ENCODE assay signal across 1 cellular context in the genomic region with DNA sequence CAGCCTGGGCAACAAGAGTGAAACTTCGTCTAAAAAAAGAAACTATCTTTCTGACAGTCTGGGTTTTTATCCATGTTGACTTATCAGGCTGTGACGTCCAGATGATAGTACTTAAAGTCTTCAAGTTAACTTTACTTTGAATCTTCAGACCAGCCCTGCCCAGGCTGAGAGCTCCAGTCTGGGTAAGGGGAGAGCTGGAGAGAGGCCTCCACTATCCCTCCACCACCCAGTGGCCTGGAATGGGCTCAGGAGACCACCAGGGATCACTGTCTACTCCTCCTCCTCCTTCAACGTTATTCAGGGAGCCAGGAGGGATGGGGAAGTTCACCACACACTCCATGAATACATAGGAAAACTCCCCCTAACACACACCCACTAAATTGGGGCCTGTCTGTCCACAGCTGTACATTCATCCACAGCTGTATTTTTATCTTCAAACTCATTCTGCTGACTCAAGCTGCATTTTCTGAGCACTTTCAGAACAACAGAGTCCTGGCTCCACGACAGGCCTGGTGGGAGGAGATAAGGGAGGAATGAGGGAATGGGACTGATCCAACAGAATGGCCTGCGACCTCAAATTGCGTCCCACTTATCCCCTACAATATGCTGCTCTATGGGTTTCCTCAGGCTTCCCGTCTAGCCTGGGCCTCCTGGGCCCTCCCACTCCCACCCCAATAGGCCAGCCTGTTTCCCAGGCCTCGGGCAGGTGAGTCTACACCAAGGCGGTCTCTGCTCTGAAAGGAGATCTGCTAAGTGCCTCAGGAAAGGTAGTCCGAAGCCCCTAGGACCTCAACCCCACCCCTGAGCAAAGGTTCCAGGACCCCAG.
TF ChIP-seq lines count a peak whose summit lies in the region.

No MANE protein-coding gene starts in this region.

TF ChIP-seq in K562, 482 proteins besides CTCF, POLR2A, EP300 and RAD21 (continues in another document):
- TF ChIP-seq TRIM28 (IDR thresholded peaks at IDR 0.05) (peak; percentile 68), ZNF586 (CRISPR knock-in tag; conservative IDR thresholded peaks at IDR 0.05) (no peak), SOX6 (IDR thresholded peaks at IDR 0.05) (peak; percentile 99), HMGN3 (IDR thresholded peaks at IDR 0.05; ENCODE audit: borderline replicate concordance, extremely low read depth, insufficient read length, low read depth, low read length) (peak; percentile 92), KHSRP (IDR thresholded peaks at IDR 0.05) (peak; percentile 72; the same call in 1 of the 2 replicates), NBN (IDR thresholded peaks at IDR 0.05; ENCODE audit: low read depth) (peak; percentile 98), ZNF175 (CRISPR knock-in tag; IDR thresholded peaks at IDR 0.05; ENCODE audit: low read depth) (peak; percentile 98), XRCC3 (IDR thresholded peaks at IDR 0.05) (no peak), ZNF384 (IDR thresholded peaks at IDR 0.05; ENCODE audit: low read depth, low read length) (no peak; the same call in 1 of the 2 replicates), GATA2 (CRISPR knock-in tag; IDR thresholded peaks at IDR 0.05) (peak; percentile 97), ATF1 (CRISPR knock-in tag; IDR thresholded peaks at IDR 0.05) (no peak), ATF1 (tag; IDR thresholded peaks at IDR 0.05) (peak; percentile 90), NEUROD1 (IDR thresholded peaks at IDR 0.05; ENCODE audit: borderline replicate concordance, low read depth, low read length, partially characterized antibody) (peak; percentile 87), KLF13 (tag; IDR thresholded peaks at IDR 0.05; ENCODE audit: borderline replicate concordance, low read depth) (peak; percentile 89; the same call in 1 of the 2 replicates), NFRKB (IDR thresholded peaks at IDR 0.05; ENCODE audit: low read depth) (no peak), TAF9B (IDR thresholded peaks at IDR 0.05; ENCODE audit: partially characterized antibody) (peak; percentile 100), TAL1 (IDR thresholded peaks at IDR 0.05) (peak; percentile 98), TRIM24 (IDR thresholded peaks at IDR 0.05) (peak; percentile 98 to 99), ZNF23 (CRISPR knock-in tag; IDR thresholded peaks at IDR 0.05) (peak; percentile 78; the same call in 1 of the 2 replicates), LCOR (CRISPR knock-in tag; IDR thresholded peaks at IDR 0.05) (peak; percentile 96), BHLHE40 (IDR thresholded peaks at IDR 0.05; ENCODE audit: low read length) (peak; percentile 53; the same call in 1 of the 2 replicates), HEY1 (CRISPR knock-in tag; IDR thresholded peaks at IDR 0.05; ENCODE audit: borderline replicate concordance) (peak; percentile 76; the same call in 1 of the 2 replicates)
- TF ChIP-seq, protein P1, sequence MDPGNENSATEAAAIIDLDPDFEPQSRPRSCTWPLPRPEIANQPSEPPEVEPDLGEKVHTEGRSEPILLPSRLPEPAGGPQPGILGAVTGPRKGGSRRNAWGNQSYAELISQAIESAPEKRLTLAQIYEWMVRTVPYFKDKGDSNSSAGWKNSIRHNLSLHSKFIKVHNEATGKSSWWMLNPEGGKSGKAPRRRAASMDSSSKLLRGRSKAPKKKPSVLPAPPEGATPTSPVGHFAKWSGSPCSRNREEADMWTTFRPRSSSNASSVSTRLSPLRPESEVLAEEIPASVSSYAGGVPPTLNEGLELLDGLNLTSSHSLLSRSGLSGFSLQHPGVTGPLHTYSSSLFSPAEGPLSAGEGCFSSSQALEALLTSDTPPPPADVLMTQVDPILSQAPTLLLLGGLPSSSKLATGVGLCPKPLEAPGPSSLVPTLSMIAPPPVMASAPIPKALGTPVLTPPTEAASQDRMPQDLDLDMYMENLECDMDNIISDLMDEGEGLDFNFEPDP (CRISPR knock-in tag; IDR thresholded peaks at IDR 0.05): no peak
- TF ChIP-seq, protein P2, sequence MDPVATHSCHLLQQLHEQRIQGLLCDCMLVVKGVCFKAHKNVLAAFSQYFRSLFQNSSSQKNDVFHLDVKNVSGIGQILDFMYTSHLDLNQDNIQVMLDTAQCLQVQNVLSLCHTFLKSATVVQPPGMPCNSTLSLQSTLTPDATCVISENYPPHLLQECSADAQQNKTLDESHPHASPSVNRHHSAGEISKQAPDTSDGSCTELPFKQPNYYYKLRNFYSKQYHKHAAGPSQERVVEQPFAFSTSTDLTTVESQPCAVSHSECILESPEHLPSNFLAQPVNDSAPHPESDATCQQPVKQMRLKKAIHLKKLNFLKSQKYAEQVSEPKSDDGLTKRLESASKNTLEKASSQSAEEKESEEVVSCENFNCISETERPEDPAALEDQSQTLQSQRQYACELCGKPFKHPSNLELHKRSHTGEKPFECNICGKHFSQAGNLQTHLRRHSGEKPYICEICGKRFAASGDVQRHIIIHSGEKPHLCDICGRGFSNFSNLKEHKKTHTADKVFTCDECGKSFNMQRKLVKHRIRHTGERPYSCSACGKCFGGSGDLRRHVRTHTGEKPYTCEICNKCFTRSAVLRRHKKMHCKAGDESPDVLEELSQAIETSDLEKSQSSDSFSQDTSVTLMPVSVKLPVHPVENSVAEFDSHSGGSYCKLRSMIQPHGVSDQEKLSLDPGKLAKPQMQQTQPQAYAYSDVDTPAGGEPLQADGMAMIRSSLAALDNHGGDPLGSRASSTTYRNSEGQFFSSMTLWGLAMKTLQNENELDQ (CRISPR knock-in tag; IDR thresholded peaks at IDR 0.05; ENCODE audit: borderline replicate concordance): no peak
- TF ChIP-seq, protein P3, sequence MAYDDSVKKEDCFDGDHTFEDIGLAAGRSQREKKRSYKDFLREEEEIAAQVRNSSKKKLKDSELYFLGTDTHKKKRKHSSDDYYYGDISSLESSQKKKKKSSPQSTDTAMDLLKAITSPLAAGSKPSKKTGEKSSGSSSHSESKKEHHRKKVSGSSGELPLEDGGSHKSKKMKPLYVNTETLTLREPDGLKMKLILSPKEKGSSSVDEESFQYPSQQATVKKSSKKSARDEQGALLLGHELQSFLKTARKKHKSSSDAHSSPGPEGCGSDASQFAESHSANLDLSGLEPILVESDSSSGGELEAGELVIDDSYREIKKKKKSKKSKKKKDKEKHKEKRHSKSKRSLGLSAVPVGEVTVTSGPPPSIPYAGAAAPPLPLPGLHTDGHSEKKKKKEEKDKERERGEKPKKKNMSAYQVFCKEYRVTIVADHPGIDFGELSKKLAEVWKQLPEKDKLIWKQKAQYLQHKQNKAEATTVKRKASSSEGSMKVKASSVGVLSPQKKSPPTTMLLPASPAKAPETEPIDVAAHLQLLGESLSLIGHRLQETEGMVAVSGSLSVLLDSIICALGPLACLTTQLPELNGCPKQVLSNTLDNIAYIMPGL (CRISPR knock-in tag; IDR thresholded peaks at IDR 0.05): peak; percentile 30; the same call in 1 of the 2 replicates
- TF ChIP-seq, protein P4, sequence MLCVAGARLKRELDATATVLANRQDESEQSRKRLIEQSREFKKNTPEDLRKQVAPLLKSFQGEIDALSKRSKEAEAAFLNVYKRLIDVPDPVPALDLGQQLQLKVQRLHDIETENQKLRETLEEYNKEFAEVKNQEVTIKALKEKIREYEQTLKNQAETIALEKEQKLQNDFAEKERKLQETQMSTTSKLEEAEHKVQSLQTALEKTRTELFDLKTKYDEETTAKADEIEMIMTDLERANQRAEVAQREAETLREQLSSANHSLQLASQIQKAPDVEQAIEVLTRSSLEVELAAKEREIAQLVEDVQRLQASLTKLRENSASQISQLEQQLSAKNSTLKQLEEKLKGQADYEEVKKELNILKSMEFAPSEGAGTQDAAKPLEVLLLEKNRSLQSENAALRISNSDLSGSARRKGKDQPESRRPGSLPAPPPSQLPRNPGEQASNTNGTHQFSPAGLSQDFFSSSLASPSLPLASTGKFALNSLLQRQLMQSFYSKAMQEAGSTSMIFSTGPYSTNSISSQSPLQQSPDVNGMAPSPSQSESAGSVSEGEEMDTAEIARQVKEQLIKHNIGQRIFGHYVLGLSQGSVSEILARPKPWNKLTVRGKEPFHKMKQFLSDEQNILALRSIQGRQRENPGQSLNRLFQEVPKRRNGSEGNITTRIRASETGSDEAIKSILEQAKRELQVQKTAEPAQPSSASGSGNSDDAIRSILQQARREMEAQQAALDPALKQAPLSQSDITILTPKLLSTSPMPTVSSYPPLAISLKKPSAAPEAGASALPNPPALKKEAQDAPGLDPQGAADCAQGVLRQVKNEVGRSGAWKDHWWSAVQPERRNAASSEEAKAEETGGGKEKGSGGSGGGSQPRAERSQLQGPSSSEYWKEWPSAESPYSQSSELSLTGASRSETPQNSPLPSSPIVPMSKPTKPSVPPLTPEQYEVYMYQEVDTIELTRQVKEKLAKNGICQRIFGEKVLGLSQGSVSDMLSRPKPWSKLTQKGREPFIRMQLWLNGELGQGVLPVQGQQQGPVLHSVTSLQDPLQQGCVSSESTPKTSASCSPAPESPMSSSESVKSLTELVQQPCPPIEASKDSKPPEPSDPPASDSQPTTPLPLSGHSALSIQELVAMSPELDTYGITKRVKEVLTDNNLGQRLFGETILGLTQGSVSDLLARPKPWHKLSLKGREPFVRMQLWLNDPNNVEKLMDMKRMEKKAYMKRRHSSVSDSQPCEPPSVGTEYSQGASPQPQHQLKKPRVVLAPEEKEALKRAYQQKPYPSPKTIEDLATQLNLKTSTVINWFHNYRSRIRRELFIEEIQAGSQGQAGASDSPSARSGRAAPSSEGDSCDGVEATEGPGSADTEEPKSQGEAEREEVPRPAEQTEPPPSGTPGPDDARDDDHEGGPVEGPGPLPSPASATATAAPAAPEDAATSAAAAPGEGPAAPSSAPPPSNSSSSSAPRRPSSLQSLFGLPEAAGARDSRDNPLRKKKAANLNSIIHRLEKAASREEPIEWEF (CRISPR knock-in tag; IDR thresholded peaks at IDR 0.05): peak; percentile 89; the same call in 1 of the 2 replicates
- TF ChIP-seq, protein P5, sequence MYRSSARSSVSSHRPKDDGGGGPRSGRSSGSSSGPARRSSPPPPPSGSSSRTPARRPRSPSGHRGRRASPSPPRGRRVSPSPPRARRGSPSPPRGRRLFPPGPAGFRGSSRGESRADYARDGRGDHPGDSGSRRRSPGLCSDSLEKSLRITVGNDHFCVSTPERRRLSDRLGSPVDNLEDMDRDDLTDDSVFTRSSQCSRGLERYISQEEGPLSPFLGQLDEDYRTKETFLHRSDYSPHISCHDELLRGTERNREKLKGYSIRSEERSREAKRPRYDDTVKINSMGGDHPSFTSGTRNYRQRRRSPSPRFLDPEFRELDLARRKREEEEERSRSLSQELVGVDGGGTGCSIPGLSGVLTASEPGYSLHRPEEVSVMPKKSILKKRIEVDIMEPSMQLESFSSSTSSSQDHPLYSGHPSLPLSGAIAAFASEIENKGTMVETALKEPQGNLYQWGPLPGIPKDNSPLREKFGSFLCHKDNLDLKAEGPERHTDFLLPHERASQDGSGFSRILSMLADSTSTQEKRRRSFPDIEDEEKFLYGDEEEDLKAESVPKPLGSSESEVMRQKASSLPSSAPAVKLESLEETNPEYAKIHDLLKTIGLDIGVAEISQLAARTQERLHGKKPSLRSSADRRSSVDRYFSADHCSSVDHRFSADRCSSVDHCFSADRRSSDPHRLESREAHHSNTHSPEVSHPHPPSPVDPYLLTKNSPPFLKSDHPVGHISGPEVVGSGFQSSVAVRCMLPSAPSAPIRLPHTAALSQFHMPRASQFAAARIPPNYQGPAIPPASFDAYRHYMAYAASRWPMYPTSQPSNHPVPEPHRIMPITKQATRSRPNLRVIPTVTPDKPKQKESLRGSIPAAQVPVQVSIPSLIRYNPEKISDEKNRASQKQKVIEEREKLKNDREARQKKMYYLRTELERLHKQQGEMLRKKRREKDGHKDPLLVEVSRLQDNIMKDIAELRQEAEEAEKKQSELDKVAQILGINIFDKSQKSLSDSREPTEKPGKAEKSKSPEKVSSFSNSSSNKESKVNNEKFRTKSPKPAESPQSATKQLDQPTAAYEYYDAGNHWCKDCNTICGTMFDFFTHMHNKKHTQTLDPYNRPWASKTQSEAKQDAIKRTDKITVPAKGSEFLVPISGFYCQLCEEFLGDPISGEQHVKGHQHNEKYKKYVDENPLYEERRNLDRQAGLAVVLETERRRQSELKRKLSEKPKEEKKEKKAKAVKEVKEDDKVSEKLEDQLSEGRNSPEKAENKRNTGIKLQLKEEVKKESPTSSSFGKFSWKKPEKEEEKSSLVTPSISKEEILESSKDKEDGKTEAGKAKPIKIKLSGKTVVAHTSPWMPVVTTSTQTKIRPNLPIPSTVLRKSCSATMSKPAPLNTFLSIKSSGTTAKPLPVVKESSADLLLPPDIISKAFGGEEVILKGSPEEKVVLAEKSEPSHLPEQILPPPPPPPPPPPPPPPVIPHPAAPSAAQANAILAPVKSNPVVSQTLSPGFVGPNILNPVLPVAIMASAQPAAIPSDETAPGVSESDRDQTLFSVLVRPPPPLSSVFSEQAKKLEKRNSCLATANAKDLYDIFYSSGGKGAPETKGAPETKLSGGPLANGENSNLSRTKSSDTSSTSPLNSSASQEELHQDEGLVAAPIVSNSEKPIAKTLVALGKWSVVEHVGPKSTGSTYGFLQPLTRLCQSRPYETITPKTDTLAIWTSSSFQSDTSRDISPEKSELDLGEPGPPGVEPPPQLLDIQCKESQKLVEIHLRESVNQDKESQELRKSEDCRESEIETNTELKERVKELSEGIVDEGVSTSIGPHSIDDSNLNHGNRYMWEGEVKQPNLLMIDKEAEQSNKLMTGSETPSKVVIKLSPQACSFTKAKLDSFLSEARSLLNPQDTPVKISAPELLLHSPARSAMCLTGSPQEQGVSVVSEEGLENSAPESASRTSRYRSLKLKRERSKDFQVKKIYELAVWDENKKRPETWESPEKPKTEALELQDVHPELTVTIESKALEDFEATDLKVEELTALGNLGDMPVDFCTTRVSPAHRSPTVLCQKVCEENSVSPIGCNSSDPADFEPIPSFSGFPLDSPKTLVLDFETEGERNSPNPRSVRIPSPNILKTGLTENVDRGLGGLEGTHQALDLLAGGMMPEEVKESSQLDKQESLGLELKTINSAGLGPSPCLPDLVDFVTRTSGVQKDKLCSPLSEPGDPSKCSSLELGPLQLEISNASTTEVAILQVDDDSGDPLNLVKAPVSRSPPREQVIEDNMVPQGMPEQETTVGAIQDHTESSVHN (IDR thresholded peaks at IDR 0.05; ENCODE audit: borderline replicate concordance in 1 of 2, low read depth in 1 of 2): peak in 1 of 2 experiments; percentile 100; a peak in 2 of 4 replicates
- TF ChIP-seq, protein P6, sequence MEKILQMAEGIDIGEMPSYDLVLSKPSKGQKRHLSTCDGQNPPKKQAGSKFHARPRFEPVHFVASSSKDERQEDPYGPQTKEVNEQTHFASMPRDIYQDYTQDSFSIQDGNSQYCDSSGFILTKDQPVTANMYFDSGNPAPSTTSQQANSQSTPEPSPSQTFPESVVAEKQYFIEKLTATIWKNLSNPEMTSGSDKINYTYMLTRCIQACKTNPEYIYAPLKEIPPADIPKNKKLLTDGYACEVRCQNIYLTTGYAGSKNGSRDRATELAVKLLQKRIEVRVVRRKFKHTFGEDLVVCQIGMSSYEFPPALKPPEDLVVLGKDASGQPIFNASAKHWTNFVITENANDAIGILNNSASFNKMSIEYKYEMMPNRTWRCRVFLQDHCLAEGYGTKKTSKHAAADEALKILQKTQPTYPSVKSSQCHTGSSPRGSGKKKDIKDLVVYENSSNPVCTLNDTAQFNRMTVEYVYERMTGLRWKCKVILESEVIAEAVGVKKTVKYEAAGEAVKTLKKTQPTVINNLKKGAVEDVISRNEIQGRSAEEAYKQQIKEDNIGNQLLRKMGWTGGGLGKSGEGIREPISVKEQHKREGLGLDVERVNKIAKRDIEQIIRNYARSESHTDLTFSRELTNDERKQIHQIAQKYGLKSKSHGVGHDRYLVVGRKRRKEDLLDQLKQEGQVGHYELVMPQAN (IDR thresholded peaks at IDR 0.05; ENCODE audit: borderline replicate concordance): peak; percentile 62; the same call in 1 of the 2 replicates
